In the genomic region with DNA sequence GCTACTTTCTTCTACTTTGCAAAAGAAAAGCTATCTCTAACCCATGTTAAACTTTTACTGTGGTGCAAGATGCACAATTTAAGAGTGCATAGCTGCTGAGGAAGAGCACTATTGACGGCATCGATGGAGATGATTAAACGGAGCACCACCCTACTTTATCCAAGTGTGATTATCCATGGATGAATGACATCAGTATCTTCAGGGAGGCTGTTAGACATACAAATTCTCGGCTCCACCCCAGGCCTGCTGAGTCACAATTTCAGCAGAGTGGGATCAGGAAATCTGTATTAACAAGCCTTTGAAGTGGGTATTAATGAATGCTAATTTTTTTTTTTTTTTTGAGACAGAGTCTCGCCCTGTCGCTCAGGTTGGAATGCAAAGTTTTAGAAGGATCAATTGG, we compare ENCODE assay signal across 16 cellular contexts.
"Had no signal": no experiment of that assay in that cellular context is flagged by ENCODE, and none has a peak within 500 bp of the region (broad histone marks: within the 10 kb centered on the region; RNA-seq: fewer than 3 reads in every experiment).

No MANE protein-coding gene starts in this region.

- H3K4me2 ChIP-seq: hepatocyte had no signal

- H3K4me1 ChIP-seq: prostate gland, right lobe of liver had no signal

- H3K79me2 ChIP-seq: hepatocyte had no signal

- H2AFZ ChIP-seq: hepatocyte had no signal

- H3K4me3 ChIP-seq: gastroesophageal sphincter, hepatocyte, lung, prostate gland, right lobe of liver, transverse colon had no signal

- ATAC-seq: activated CD8-positive, alpha-beta memory T cell treated with anti-CD3 and anti-CD28 coated beads, Interleukin-2, amount 10 ng/mL, durations not matched to agents 7 days and 5 days; gastroesophageal sphincter; left cardiac atrium; natural killer cell; right lobe of liver; T-helper 17 cell had no signal

- DNase-seq: activated CD8-positive, alpha-beta memory T cell treated with anti-CD3 and anti-CD28 coated beads, Interleukin-2, amount 10 ng/mL, durations not matched to agents 7 days and 5 days; activated gamma-delta T cell; activated naive CD8-positive, alpha-beta T cell treated with anti-CD3 and anti-CD28 coated beads for 36 hours; activated T-cell treated with anti-CD3 and anti-CD28 coated beads, Interleukin-2, amount 50 U/mL, for 48 hours; left cardiac atrium; natural killer cell; stimulated activated CD4-positive, alpha-beta T cell treated with anti-CD3 and anti-CD28 coated beads, Interleukin-2, amount 100 ng/mL, for 24 hours; stimulated activated naive CD4-positive, alpha-beta T cell; substantia nigra; T-helper 17 cell; transverse colon had no signal

- H3K27me3 ChIP-seq: hepatocyte, right lobe of liver, transverse colon had no signal

- H3K27ac ChIP-seq: gastroesophageal sphincter, hepatocyte, prostate gland, right lobe of liver, transverse colon had no signal

- H3K9me3 ChIP-seq: gastroesophageal sphincter, prostate gland, right lobe of liver, transverse colon had no signal

- H3K36me3 ChIP-seq: gastroesophageal sphincter, prostate gland, right lobe of liver, transverse colon had no signal
